ENCODE assay signal across 8 cellular contexts in genomic region chr20:2874456-2874855, GRCh38. TPM values are rescaled to one million over a fixed set of nuclear protein-coding genes. Genes with fewer than 3 reads are reported as not detected.
DNase-seq lines count a peak whose midpoint lies in the region; ATAC-seq and TF ChIP-seq lines count a peak whose summit lies in the region.

No MANE protein-coding gene starts in this region.

- H4K20me1 ChIP-seq in smooth muscle cell (ENCODE audit: low read depth), result peaks cover 51% of the 10 kb centered on the region

- H3K4me3 ChIP-seq in right cardiac atrium (ENCODE audit: low read length) (peak overlapping the region; percentile 90), smooth muscle cell (peak overlapping the region; percentile 95)

- H3K9me3 ChIP-seq in right cardiac atrium (ENCODE audit: control insufficient read depth, low read length) (no peaks in the 10 kb centered on the region), smooth muscle cell (replicated peaks; ENCODE audit: low read depth) (no peaks in the 10 kb centered on the region)

- peaks cover 12% of the 10 kb centered on the region for H3K36me3 Mint-ChIP-seq in activated naive CD4-positive, alpha-beta T cell treated with anti-CD3 and anti-CD28 coated beads for 36 hours (ENCODE audit: low read depth)
- peaks cover 5% of the 10 kb centered on the region for H3K36me3 Mint-ChIP-seq in WTC11

- CTCF ChIA-PET in activated naive CD4-positive, alpha-beta T cell treated with anti-CD3 and anti-CD28 coated beads for 36 hours (lab: Charles Lee), result interaction anchor here (0.6 kb wide), 1 partner anchor 43 kb away, joined by 3 read pairs; no protein-coding TSS in a partner anchor
- CTCF ChIA-PET in WTC11 (lab: Charles Lee), result no interaction called here

- no peak for ATAC-seq in WTC11
- no peak for ATAC-seq in right cardiac atrium

- peak overlapping the region; percentile 99 for H3K4me2 ChIP-seq in smooth muscle cell

- peaks cover 8% of the 10 kb centered on the region for H3K4me1 ChIP-seq in right cardiac atrium (ENCODE audit: control insufficient read depth, insufficient read depth, low read length)
- peaks cover 25% of the 10 kb centered on the region for H3K4me1 ChIP-seq in smooth muscle cell (ENCODE audit: low read depth)

- H3K27ac Mint-ChIP-seq in activated naive CD4-positive, alpha-beta T cell treated with anti-CD3 and anti-CD28 coated beads for 36 hours, result peak overlapping the region; percentile 63
- peak overlapping the region; percentile 39 for H3K27ac Mint-ChIP-seq in WTC11

- DNase-seq in activated naive CD4-positive, alpha-beta T cell treated with anti-CD3 and anti-CD28 coated beads for 36 hours, result peak; percentile 53
- no peak for DNase-seq in activated naive CD4-positive, alpha-beta T cell treated with anti-CD3 and anti-CD28 coated beads, Interleukin-2, amount 50 U/mL, for 16 hours
- DNase-seq in WTC11 (ENCODE audit: low spot score) (no peak), right cardiac atrium (no peak), smooth muscle cell (lab: John Stamatoyannopoulos, UW; ENCODE audit: unreplicated experiment) (no peak), CD1c-positive myeloid dendritic cell (ENCODE audit: extremely low spot score) (no peak), NCI-H2029 (lab: John Stamatoyannopoulos, UW) (no peak), NCI-H128 (lab: John Stamatoyannopoulos, UW; ENCODE audit: unreplicated experiment) (no peak)

- no peaks in the 10 kb centered on the region for H3K9me3 Mint-ChIP-seq in activated naive CD4-positive, alpha-beta T cell treated with anti-CD3 and anti-CD28 coated beads for 36 hours
- H3K9me3 Mint-ChIP-seq in WTC11, result no peaks in the 10 kb centered on the region

- H3K79me2 ChIP-seq in smooth muscle cell (ENCODE audit: low read depth), result peaks cover 53% of the 10 kb centered on the region

- H3K36me3 ChIP-seq in smooth muscle cell (ENCODE audit: low read depth), result no peaks in the 10 kb centered on the region

- H3K9ac ChIP-seq in smooth muscle cell (ENCODE audit: low read depth), result peak overlapping the region; percentile 65

- peaks cover 52% of the 10 kb centered on the region for H3K4me1 Mint-ChIP-seq in activated naive CD4-positive, alpha-beta T cell treated with anti-CD3 and anti-CD28 coated beads for 36 hours (ENCODE audit: low read depth)
- H3K4me1 Mint-ChIP-seq in WTC11, result peaks cover 39% of the 10 kb centered on the region

- H2AFZ ChIP-seq in smooth muscle cell (ENCODE audit: low read depth), result no peak overlapping the region

- H3K27ac ChIP-seq in right cardiac atrium (ENCODE audit: low read length) (no peak overlapping the region), smooth muscle cell (ENCODE audit: low read depth) (no peak overlapping the region)

- H3K27me3 ChIP-seq in right cardiac atrium (ENCODE audit: control insufficient read depth, insufficient read depth) (no peaks in the 10 kb centered on the region), smooth muscle cell (ENCODE audit: low read depth) (no peaks in the 10 kb centered on the region)

- peaks cover 14% of the 10 kb centered on the region for H3F3A ChIP-seq in smooth muscle cell (ENCODE audit: low read depth)

- 28% methylated on average over 7 of the region's 7 CpGs for WGBS in right cardiac atrium
- 52% methylated on average over 7 of the region's 7 CpGs for whole genome bisulfite sequencing in smooth muscle cell (ENCODE audit: low lambda C conversion rate)

- peak overlapping the region; percentile 89 for H3K4me3 Mint-ChIP-seq in activated naive CD4-positive, alpha-beta T cell treated with anti-CD3 and anti-CD28 coated beads for 36 hours
- H3K4me3 Mint-ChIP-seq in WTC11, result peak overlapping the region; percentile 90

- POLR2A ChIA-PET in WTC11 (lab: Charles Lee), result no interaction called here

- intact Hi-C loops in activated naive CD4-positive, alpha-beta T cell treated with anti-CD3 and anti-CD28 coated beads for 36 hours (cut with micrococcal nuclease), result loop anchor here (2.0 to 5.0 kb wide), 3 partner anchors 14 to 328 kb away; partner anchors contain the start of genes DDRGK1, FASTKD5 and UBOX5
- intact Hi-C loops in right cardiac atrium (cut with DNase I), result loop anchor here in 1 of 4 donors (10.0 kb wide), 1 partner anchor 120 kb away; no protein-coding TSS in a partner anchor

- TF ChIP-seq CTCF in WTC11 (IDR thresholded peaks at IDR 0.05) (no peak), smooth muscle cell (IDR thresholded peaks at IDR 0.05; ENCODE audit: borderline replicate concordance, insufficient read depth, poor library complexity, severe bottlenecking) (no peak)

- no peaks in the 10 kb centered on the region for H3K27me3 Mint-ChIP-seq in activated naive CD4-positive, alpha-beta T cell treated with anti-CD3 and anti-CD28 coated beads for 36 hours (ENCODE audit: low read depth)
- peaks cover 21% of the 10 kb centered on the region for H3K27me3 Mint-ChIP-seq in WTC11 (ENCODE audit: low read depth)

TF ChIP-seq in WTC11, 78 proteins besides CTCF, POLR2A, EP300 and RAD21 (continues in another document):
- no peak for TF ChIP-seq ZNF263 (CRISPR knock-in tag; IDR thresholded peaks at IDR 0.05; ENCODE audit: low read depth)
- TF ChIP-seq, protein P1, sequence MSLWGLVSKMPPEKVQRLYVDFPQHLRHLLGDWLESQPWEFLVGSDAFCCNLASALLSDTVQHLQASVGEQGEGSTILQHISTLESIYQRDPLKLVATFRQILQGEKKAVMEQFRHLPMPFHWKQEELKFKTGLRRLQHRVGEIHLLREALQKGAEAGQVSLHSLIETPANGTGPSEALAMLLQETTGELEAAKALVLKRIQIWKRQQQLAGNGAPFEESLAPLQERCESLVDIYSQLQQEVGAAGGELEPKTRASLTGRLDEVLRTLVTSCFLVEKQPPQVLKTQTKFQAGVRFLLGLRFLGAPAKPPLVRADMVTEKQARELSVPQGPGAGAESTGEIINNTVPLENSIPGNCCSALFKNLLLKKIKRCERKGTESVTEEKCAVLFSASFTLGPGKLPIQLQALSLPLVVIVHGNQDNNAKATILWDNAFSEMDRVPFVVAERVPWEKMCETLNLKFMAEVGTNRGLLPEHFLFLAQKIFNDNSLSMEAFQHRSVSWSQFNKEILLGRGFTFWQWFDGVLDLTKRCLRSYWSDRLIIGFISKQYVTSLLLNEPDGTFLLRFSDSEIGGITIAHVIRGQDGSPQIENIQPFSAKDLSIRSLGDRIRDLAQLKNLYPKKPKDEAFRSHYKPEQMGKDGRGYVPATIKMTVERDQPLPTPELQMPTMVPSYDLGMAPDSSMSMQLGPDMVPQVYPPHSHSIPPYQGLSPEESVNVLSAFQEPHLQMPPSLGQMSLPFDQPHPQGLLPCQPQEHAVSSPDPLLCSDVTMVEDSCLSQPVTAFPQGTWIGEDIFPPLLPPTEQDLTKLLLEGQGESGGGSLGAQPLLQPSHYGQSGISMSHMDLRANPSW (CRISPR knock-in tag; conservative IDR thresholded peaks at IDR 0.05; ENCODE audit: low read depth), result no peak
- no peak for TF ChIP-seq ATF6 (CRISPR knock-in tag; IDR thresholded peaks at IDR 0.05)

RNA-seq across cellular contexts. Expression of gene PTPRA, which starts 1.2 kb away (rescaled TPM):
- total RNA-seq in activated naive CD4-positive, alpha-beta T cell treated with anti-CD3 and anti-CD28 coated beads for 36 hours, result 10 to 100 TPM; 31.7 to 32.7 TPM
- total RNA-seq in WTC11 (2021) (43.8 to 48.8 TPM (median 47.2 TPM) in 3 replicates), right cardiac atrium (10 to 100 TPM; 32.6 to 37.5 (median 35.7) TPM), smooth muscle cell (48.9 and 66.1 TPM in 2 replicates)
- polyA plus RNA-seq in right cardiac atrium (11.8 TPM), smooth muscle cell (35.3 and 38.4 TPM in 2 replicates)

RNA-seq across cellular contexts. Expression of gene VPS16, which starts 33.9 kb away (rescaled TPM):
- total RNA-seq in activated naive CD4-positive, alpha-beta T cell treated with anti-CD3 and anti-CD28 coated beads for 36 hours, result 10 to 100 TPM; 39.0 to 42.0 TPM
- total RNA-seq in WTC11 (2021) (26.2 to 29.1 TPM (median 27.8 TPM) in 3 replicates), right cardiac atrium (10 to 100 TPM; 19.1 to 24.2 (median 20.9) TPM), smooth muscle cell (26.3 and 30.2 TPM in 2 replicates)
- polyA plus RNA-seq in right cardiac atrium (16.8 TPM), smooth muscle cell (32.4 and 36.9 TPM in 2 replicates)

RNA-seq across cellular contexts. Expression of gene PCED1A, which starts 34.0 kb away (rescaled TPM):
- total RNA-seq in activated naive CD4-positive, alpha-beta T cell treated with anti-CD3 and anti-CD28 coated beads for 36 hours, result 10 to 100 TPM; 44.6 to 44.8 TPM
- 19.7 to 37.0 TPM (median 33.5 TPM) in 3 replicates for total RNA-seq in WTC11 (2021)
- 10 to 100 TPM; 13.7 to 17.9 (median 17.2) TPM for total RNA-seq in right cardiac atrium
- 13.9 TPM for polyA plus RNA-seq in right cardiac atrium
- total RNA-seq in smooth muscle cell, result 18.7 and 24.2 TPM in 2 replicates
- polyA plus RNA-seq in smooth muscle cell, result 43.7 and 46.7 TPM in 2 replicates

RNA-seq across cellular contexts. Expression of gene TMEM239, which starts 58.3 kb away (rescaled TPM):
- total RNA-seq in activated naive CD4-positive, alpha-beta T cell treated with anti-CD3 and anti-CD28 coated beads for 36 hours, result not detected
- not detected in 3 replicates for total RNA-seq in WTC11 (2021)
- total RNA-seq in right cardiac atrium, result not detected
- not detected for polyA plus RNA-seq in right cardiac atrium
- total RNA-seq in smooth muscle cell, result not detected in 2 replicates
- polyA plus RNA-seq in smooth muscle cell, result not detected in 2 replicates

RNA-seq across cellular contexts. Expression of gene C20orf141, which starts 59.7 kb away (rescaled TPM):
- not detected for total RNA-seq in activated naive CD4-positive, alpha-beta T cell treated with anti-CD3 and anti-CD28 coated beads for 36 hours
- total RNA-seq in WTC11 (2021), result not detected in 3 replicates
- total RNA-seq in right cardiac atrium, result not detected
- not detected for polyA plus RNA-seq in right cardiac atrium
- not detected in 2 replicates for total RNA-seq in smooth muscle cell
- polyA plus RNA-seq in smooth muscle cell, result 0.44 TPM in 1 of 2 replicates, not detected in the other
